In the genomic region with DNA sequence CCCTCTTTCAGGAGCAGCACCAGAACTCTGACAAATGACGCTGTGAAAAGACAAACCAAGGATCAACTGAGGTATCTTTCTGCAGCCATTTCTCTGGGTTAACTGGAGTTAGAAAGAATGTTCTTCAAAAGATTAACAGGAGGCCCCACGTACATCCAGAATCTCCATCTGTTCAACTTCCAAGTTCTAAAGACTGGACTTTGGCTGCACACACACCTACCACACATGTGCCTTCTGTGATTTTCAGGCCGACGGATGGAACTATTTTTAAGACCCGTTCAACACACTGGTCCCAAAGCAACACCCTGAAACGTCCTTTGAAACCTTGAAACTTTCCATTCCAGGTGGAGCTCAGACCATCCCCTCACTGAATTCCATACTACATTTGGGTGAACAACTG, we compare ENCODE assay signal across 29 cellular contexts.
"Had no signal": no experiment of that assay in that cellular context is flagged by ENCODE, and none has a peak within 500 bp of the region (broad histone marks: within the 10 kb centered on the region; RNA-seq: fewer than 3 reads in every experiment).

No MANE protein-coding gene starts in this region.

- DNase-seq: activated CD4-positive, alpha-beta memory T cell treated with anti-CD3 and anti-CD28 coated beads for 36 hours; activated CD4-positive, alpha-beta T cell treated with anti-CD3 and anti-CD28 coated beads for 36 hours; activated CD4-positive, alpha-beta T cell treated with anti-CD3 and anti-CD28 coated beads, Interleukin-2, amount 50 U/mL, for 1 hour; activated CD8-positive, alpha-beta memory T cell treated with anti-CD3 and anti-CD28 coated beads, Interleukin-2, amount 50 U/mL, for 4 hours; activated effector memory CD4-positive, alpha-beta T cell treated with Interleukin-2 at 50 U/mL for 16 hours; activated naive CD4-positive, alpha-beta T cell treated with anti-CD3 and anti-CD28 coated beads, Interleukin-2, amount 10 ng/mL, durations not matched to agents 7 days and 5 days; activated naive CD8-positive, alpha-beta T cell treated with anti-CD3 and anti-CD28 coated beads, Interleukin-2, amount 50 U/mL, for 24 hours; activated T-cell treated with anti-CD3 and anti-CD28 coated beads for 4 hours; activated T-cell treated with anti-CD3 and anti-CD28 coated beads, Interleukin-2, amount 50 U/mL, for 48 hours; anterior cingulate cortex; MM.1S; MV-4-11; NCI-H1092; NCI-H1436 treated with DMSO at 0.1 percent for 48 hours; NCI-H1694 treated with DMSO at 0.1 percent for 48 hours; NCI-H2029; NCI-H345; NCI-H524 treated with DMSO at 0.1 percent for 48 hours; Peyer's patch; RPMI8226; SHP77 treated with DMSO at 0.1 percent for 48 hours; SK-N-SH; T-cell; T-helper 17 cell had no signal

- H3K9me3 Mint-ChIP-seq: activated CD4-positive, alpha-beta memory T cell treated with anti-CD3 and anti-CD28 coated beads for 36 hours; activated naive CD4-positive, alpha-beta T cell treated with anti-CD3 and anti-CD28 coated beads, Interleukin-2, amount 10 ng/mL, durations not matched to agents 7 days and 5 days; activated naive CD8-positive, alpha-beta T cell treated with anti-CD3 and anti-CD28 coated beads, Interleukin-2, amount 50 U/mL, for 24 hours; brain; T-cell had no signal

- ATAC-seq: activated CD4-positive, alpha-beta T cell treated with anti-CD3 and anti-CD28 coated beads for 36 hours; activated naive CD8-positive, alpha-beta T cell treated with anti-CD3 and anti-CD28 coated beads, Interleukin-2, amount 50 U/mL, for 24 hours; T-cell; T-helper 17 cell had no signal

- H3K36me3 Mint-ChIP-seq: activated CD4-positive, alpha-beta memory T cell treated with anti-CD3 and anti-CD28 coated beads for 36 hours; activated naive CD4-positive, alpha-beta T cell treated with anti-CD3 and anti-CD28 coated beads, Interleukin-2, amount 10 ng/mL, durations not matched to agents 7 days and 5 days had no signal

- H3K4me2 ChIP-seq: KMS-11, SK-N-SH had no signal

- H3K4me1 Mint-ChIP-seq: activated CD4-positive, alpha-beta T cell treated with anti-CD3 and anti-CD28 coated beads for 36 hours; activated naive CD4-positive, alpha-beta T cell treated with anti-CD3 and anti-CD28 coated beads, Interleukin-2, amount 10 ng/mL, durations not matched to agents 7 days and 5 days; T-cell; T-helper 17 cell had no signal

- H3K27me3 ChIP-seq: Peyer's patch, SJSA1 had no signal

- H3K27ac ChIP-seq: KMS-11, Peyer's patch had no signal

- H3K27ac Mint-ChIP-seq: activated CD4-positive, alpha-beta memory T cell treated with anti-CD3 and anti-CD28 coated beads for 36 hours; activated CD4-positive, alpha-beta T cell treated with anti-CD3 and anti-CD28 coated beads for 36 hours; activated naive CD4-positive, alpha-beta T cell treated with anti-CD3 and anti-CD28 coated beads, Interleukin-2, amount 10 ng/mL, durations not matched to agents 7 days and 5 days; activated naive CD8-positive, alpha-beta T cell; activated naive CD8-positive, alpha-beta T cell treated with anti-CD3 and anti-CD28 coated beads, Interleukin-2, amount 50 U/mL, for 24 hours; T-cell; T-helper 17 cell had no signal

- FAIRE-seq: bronchial epithelial cell had no signal

- H3K9ac ChIP-seq: KMS-11, SK-N-SH had no signal

- H3K9me2 ChIP-seq: SK-N-SH had no signal

- H3K9me3 ChIP-seq: Peyer's patch, SJSA1, SK-N-SH had no signal

- H3K4me3 ChIP-seq: Peyer's patch, SJSA1 had no signal

- H3K27me3 Mint-ChIP-seq: activated CD4-positive, alpha-beta memory T cell treated with anti-CD3 and anti-CD28 coated beads for 36 hours; activated CD4-positive, alpha-beta T cell treated with anti-CD3 and anti-CD28 coated beads for 36 hours; activated naive CD8-positive, alpha-beta T cell; activated naive CD8-positive, alpha-beta T cell treated with anti-CD3 and anti-CD28 coated beads, Interleukin-2, amount 50 U/mL, for 24 hours; brain; T-cell; T-helper 17 cell had no signal

- H3K4me1 ChIP-seq: Peyer's patch had no signal

- H3K4me3 Mint-ChIP-seq: activated CD4-positive, alpha-beta memory T cell treated with anti-CD3 and anti-CD28 coated beads for 36 hours; activated CD4-positive, alpha-beta T cell treated with anti-CD3 and anti-CD28 coated beads for 36 hours; activated naive CD4-positive, alpha-beta T cell treated with anti-CD3 and anti-CD28 coated beads, Interleukin-2, amount 10 ng/mL, durations not matched to agents 7 days and 5 days; activated naive CD8-positive, alpha-beta T cell; activated naive CD8-positive, alpha-beta T cell treated with anti-CD3 and anti-CD28 coated beads, Interleukin-2, amount 50 U/mL, for 24 hours; T-cell; T-helper 17 cell had no signal

- H3K36me3 ChIP-seq: Peyer's patch, SJSA1 had no signal
